9 cellular contexts compared by ENCODE assay signal in genomic region chr6:42784739-42785498, GRCh38. TPM values are rescaled to one million over a fixed set of nuclear protein-coding genes. Genes with fewer than 3 reads are reported as not detected.
DNase-seq lines count a peak whose midpoint lies in the region; ATAC-seq, FAIRE-seq and TF ChIP-seq lines count a peak whose summit lies in the region.
"Had no signal": no experiment of that assay in that cellular context is flagged by ENCODE, and none has a peak within 500 bp of the region (broad histone marks: within the 10 kb centered on the region; RNA-seq: fewer than 3 reads in every experiment).

No MANE protein-coding gene starts in this region.

- POLR2A ChIA-PET in PC-9 (lab: Charles Lee; ENCODE audit: unreplicated experiment): interaction anchor here (0.6 to 0.7 kb wide), 2 partner anchors 71 to 378 kb away, joined by 4 to 8 read pairs; no protein-coding TSS in a partner anchor

- H3K4me3 ChIP-seq in GM12864 (ENCODE audit: low read depth, low read length) (peak overlapping the region; percentile 92), PC-9 (peak overlapping the region; percentile 99), fibroblast of lung (replicated peaks in 1 of 4; ENCODE audit: control extremely low read depth in 1 of 4, insufficient read depth in 1 of 4, low read depth in 3 of 4, low read length in 4 of 4) (peak overlapping the region; percentile 66 to 99 (median 84)), gastrocnemius medialis (peak overlapping the region; percentile 72 to 96 (median 91))

- H3K9ac ChIP-seq in fibroblast of lung (ENCODE audit: insufficient read depth, low read length): no peak overlapping the region

- in situ Hi-C loops in gastrocnemius medialis (cut with MboI; ENCODE audit: low sequenced_read_pairs in 4 of 4): loop anchor here in 1 of 4 donors (5.0 kb wide), 1 partner anchor 38 kb away; the partner anchor contains the start of gene TBCC

- no TSS peak for BruUV-seq in PC-9 (replicated peaks; lab: Mats Ljungman, UMichigan)

- intact Hi-C loops in PC-9 (cut with micrococcal nuclease; ENCODE audit: unreplicated experiment) (no loop called here), gastrocnemius medialis (cut with DNase I; ENCODE audit: low total_unique reads) (loop anchor here (1.0 to 10.0 kb wide), 5 partner anchors 92 to 1050 kb away; partner anchors contain the start of genes KLC4, MRPL2, RPL7L1 and SRF)

- CTCF ChIA-PET in PC-9 (lab: Charles Lee): interaction anchor here (0.7 kb wide), 1 partner anchor 648 kb away, joined by 6 read pairs; no protein-coding TSS in a partner anchor

- peaks cover 25% of the 10 kb centered on the region for H3K4me1 ChIP-seq in PC-9 (replicated peaks; ENCODE audit: insufficient read depth)
- peaks cover 7% of the 10 kb centered on the region for H3K4me1 ChIP-seq in fibroblast of lung (ENCODE audit: control insufficient read depth, extremely low read depth, insufficient read depth, low read length)
- peaks cover 44 to 53% of the 10 kb centered on the region in 2 donors for H3K4me1 ChIP-seq in gastrocnemius medialis

- H3K27ac ChIP-seq in PC-9 (no peak overlapping the region), fibroblast of lung (ENCODE audit: insufficient read depth, low read length) (no peak overlapping the region), gastrocnemius medialis (peak overlapping the region; percentile 95 to 100 (median 98))

- H3K9me3 ChIP-seq in PC-9 (ENCODE audit: insufficient read depth, low read depth) (no peaks in the 10 kb centered on the region), fibroblast of lung (ENCODE audit: control insufficient read depth, insufficient read depth, low read depth, low read length) (no peaks in the 10 kb centered on the region), gastrocnemius medialis (no peaks in the 10 kb centered on the region)

- H3K79me2 ChIP-seq in PC-9 (ENCODE audit: low read depth) (peaks cover 55% of the 10 kb centered on the region), fibroblast of lung (ENCODE audit: control insufficient read depth, insufficient read depth, low read length) (peaks cover 41% of the 10 kb centered on the region)

- H3K9me2 ChIP-seq in PC-9 (ENCODE audit: insufficient read depth): no peaks in the 10 kb centered on the region

- no peak for TF ChIP-seq CTCF in GM12864 (IDR thresholded peaks at IDR 0.05; ENCODE audit: low read depth, low read length, missing control alignments)
- no peak for TF ChIP-seq CTCF in PC-9 (conservative IDR thresholded peaks at IDR 0.05)
- no peak for TF ChIP-seq CTCF in fibroblast of lung (conservative IDR thresholded peaks at IDR 0.05 in 1 of 2, IDR thresholded peaks at IDR 0.05 in 1 of 2; ENCODE audit: low read depth in 1 of 2, low read length in 2 of 2)
- TF ChIP-seq CTCF in gastrocnemius medialis (IDR thresholded peaks at IDR 0.05 in 4 of 5, conservative IDR thresholded peaks at IDR 0.05 in 1 of 5): no peak
- no peak for TF ChIP-seq CTCF in GM20000 (IDR thresholded peaks at IDR 0.05; ENCODE audit: extremely low read depth, missing control alignments)

- H3F3A ChIP-seq in PC-9 (ENCODE audit: insufficient read depth, low read depth): peaks cover 40% of the 10 kb centered on the region

- no peak for FAIRE-seq in GM12892 (lab: Jason Lieb, UNC)

- DNase-seq in GM12864 (ENCODE audit: low read depth) (no peak), PC-9 (no peak), fibroblast of lung (ENCODE audit: low read depth in 2 of 2) (no peak), gastrocnemius medialis (peak; percentile 15 to 65), GM12892 (ENCODE audit: insufficient read length) (no peak), GM20000 (ENCODE audit: low spot score) (no peak)

- H4K20me1 ChIP-seq in PC-9 (ENCODE audit: insufficient read depth) (peaks cover 7% of the 10 kb centered on the region; the same call in 1 of the 2 replicates), fibroblast of lung (ENCODE audit: control insufficient read depth, extremely low read depth, insufficient read depth, low read length) (no peaks in the 10 kb centered on the region)

- H3K4me2 ChIP-seq in PC-9: peak overlapping the region; percentile 95
- peak overlapping the region; percentile 86 for H3K4me2 ChIP-seq in fibroblast of lung (ENCODE audit: extremely low read depth, insufficient read depth, low read length)

- H3K36me3 ChIP-seq in PC-9 (ENCODE audit: low read depth): no peaks in the 10 kb centered on the region
- H3K36me3 ChIP-seq in fibroblast of lung (ENCODE audit: control insufficient read depth, insufficient read depth, low read length): peaks cover 2% of the 10 kb centered on the region
- H3K36me3 ChIP-seq in gastrocnemius medialis: no peaks in the 10 kb centered on the region

- H3K27me3 ChIP-seq in PC-9 (ENCODE audit: insufficient read depth, low read depth) (no peaks in the 10 kb centered on the region), fibroblast of lung (ENCODE audit: control insufficient read depth, insufficient read depth, low read length) (no peaks in the 10 kb centered on the region), gastrocnemius medialis (no peaks in the 10 kb centered on the region)

- TF ChIP-seq POLR2A in gastrocnemius medialis (IDR thresholded peaks at IDR 0.05) (no peak), GM12892 (IDR thresholded peaks at IDR 0.05; ENCODE audit: low read depth, low read length) (no peak)

- H2AFZ ChIP-seq in PC-9: no peak overlapping the region
- H2AFZ ChIP-seq in fibroblast of lung (ENCODE audit: low read length): no peak overlapping the region

- ATAC-seq in gastrocnemius medialis: no peak
- ATAC-seq in GM18502 (IDR thresholded peaks at IDR 0.05; ENCODE audit: poor library complexity, unreplicated experiment): no peak
- no peak for ATAC-seq in GM21528 (IDR thresholded peaks at IDR 0.05; ENCODE audit: low FRiP score, unreplicated experiment)
- ATAC-seq: activated CD4-positive, CD25-positive, alpha-beta regulatory T cell treated with anti-CD3 and anti-CD28 coated beads, Interleukin-2, amount 50 U/mL, for 24 hours had no signal

RNA-seq across cellular contexts. Expression of gene BICRAL, which starts 3.1 kb away (rescaled TPM):
- 8.5 and 12.9 TPM in 2 replicates for total RNA-seq in PC-9 (2021)
- 4.9 and 6.9 TPM in 2 replicates for total RNA-seq in fibroblast of lung
- polyA plus RNA-seq in fibroblast of lung: 10.2 and 11.5 TPM in 2 replicates
- 3.5 and 4.6 TPM in 2 replicates for polyA plus RNA-seq in fibroblast of lung (2012)
- 9.2 and 10.1 TPM in 2 replicates for polyA minus RNA-seq in fibroblast of lung (ENCODE audit: low replicate concordance)
- total RNA-seq in gastrocnemius medialis: 10 to 100 TPM in 2 of 4 donors, 1 to 10 TPM in 2; 7.9 to 10.2 (median 9.7) TPM
- polyA plus RNA-seq in GM12892 (2012; ENCODE audit: missing spikeins): 7.1 TPM

RNA-seq across cellular contexts. Expression of gene TBCC, which starts 39.0 kb away (rescaled TPM):
- total RNA-seq in PC-9 (2021) (12.3 and 15.1 TPM in 2 replicates), fibroblast of lung (50.0 and 50.6 TPM in 2 replicates), gastrocnemius medialis (10 to 100 TPM; 33.2 to 61.8 (median 45.1) TPM)
- polyA plus RNA-seq in fibroblast of lung: 18.2 and 18.7 TPM in 2 replicates
- polyA plus RNA-seq in fibroblast of lung (2012): 22.5 and 25.1 TPM in 2 replicates
- polyA minus RNA-seq in fibroblast of lung (ENCODE audit: low replicate concordance): 19.8 and 31.7 TPM in 2 replicates
- polyA plus RNA-seq in GM12892 (2012; ENCODE audit: missing spikeins): 14.1 TPM

Comparison
In these comparisons a context has a peak if more than half of its experiments do, and no peak if none do; other contexts are left out.
1. DNase-seq: peak in gastrocnemius medialis (2 of 2); none in GM12864 (single experiment), PC-9 (0 of 2), fibroblast of lung (0 of 2), GM12892 (single experiment) and GM20000 (single experiment).
2. H3K27ac ChIP-seq: peak in gastrocnemius medialis (4 of 4); none in PC-9 (single experiment) and fibroblast of lung (single experiment).
3. Peak in every context shown above with its lines, with median percentiles within 50 percentile points of each other: H3K4me3 ChIP-seq.